8 cellular contexts compared by ENCODE assay signal in the genomic region with DNA sequence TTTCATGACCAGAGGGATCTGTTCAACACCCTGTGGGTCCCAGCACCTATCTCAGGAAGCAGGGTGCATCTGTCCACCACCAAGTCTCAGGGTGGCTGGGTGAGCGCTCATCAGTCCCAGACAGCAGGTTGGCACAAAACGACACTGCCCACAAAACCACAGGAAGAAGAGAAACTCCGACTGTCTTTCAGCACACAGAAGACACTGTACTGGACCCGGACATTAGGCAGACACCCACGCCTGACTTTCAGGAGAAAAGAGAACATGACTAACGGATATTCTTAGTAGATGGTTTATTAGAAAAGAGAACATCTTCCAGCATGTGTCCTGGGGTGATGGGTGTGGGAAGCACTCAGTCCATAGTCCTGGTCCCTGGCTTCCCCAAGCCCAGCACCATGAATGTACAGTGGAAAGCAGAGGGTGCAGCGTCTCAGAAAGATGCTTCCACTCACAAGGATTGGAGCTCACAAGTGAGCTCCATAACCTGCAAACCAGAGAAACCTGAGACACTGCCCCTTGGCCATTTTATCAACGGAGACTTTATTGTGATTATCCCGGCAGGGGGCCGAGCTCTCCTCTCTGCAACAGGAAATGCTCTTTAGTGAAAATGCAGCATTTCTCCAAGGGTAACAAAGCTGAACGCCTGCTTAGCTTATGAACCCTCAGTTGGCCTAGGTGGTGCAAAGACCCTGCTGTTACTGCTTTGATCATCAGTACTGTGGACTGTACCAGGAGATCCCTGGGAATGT. TPM values are rescaled to one million over a fixed set of nuclear protein-coding genes. Genes with fewer than 3 reads are reported as not detected.
DNase-seq lines count a peak whose midpoint lies in the region; ATAC-seq and TF ChIP-seq lines count a peak whose summit lies in the region.

No MANE protein-coding gene starts in this region.

- peak overlapping the region; percentile 33 to 57 for H3K4me3 ChIP-seq in neutrophil (ENCODE audit: low read depth in 1 of 2, low read length in 1 of 2)

- no peaks in the 10 kb centered on the region for H3K9me3 ChIP-seq in neutrophil

- ATAC-seq in GM18505 (IDR thresholded peaks at IDR 0.05; ENCODE audit: unreplicated experiment), result peak; percentile 42
- peak; percentile 36 for ATAC-seq in HG02852 (IDR thresholded peaks at IDR 0.05; ENCODE audit: unreplicated experiment)
- ATAC-seq in HG03520 (IDR thresholded peaks at IDR 0.05; ENCODE audit: unreplicated experiment), result no peak

- H3K27ac ChIP-seq in neutrophil, result peak overlapping the region; percentile 97

- peaks cover 5% of the 10 kb centered on the region for H3K36me3 Mint-ChIP-seq in activated naive CD8-positive, alpha-beta T cell treated with anti-CD3 and anti-CD28 coated beads for 36 hours

- peaks cover 70% of the 10 kb centered on the region for H3K4me1 Mint-ChIP-seq in activated naive CD8-positive, alpha-beta T cell treated with anti-CD3 and anti-CD28 coated beads for 36 hours

- H3K27me3 Mint-ChIP-seq in activated naive CD8-positive, alpha-beta T cell treated with anti-CD3 and anti-CD28 coated beads for 36 hours, result no peaks in the 10 kb centered on the region

- no peaks in the 10 kb centered on the region for H3K9me3 Mint-ChIP-seq in activated naive CD8-positive, alpha-beta T cell treated with anti-CD3 and anti-CD28 coated beads for 36 hours

- H3K36me3 ChIP-seq in neutrophil, result no peaks in the 10 kb centered on the region

- TF ChIP-seq POLR2A in GM18505 (IDR thresholded peaks at IDR 0.05; ENCODE audit: borderline replicate concordance, extremely low read depth, insufficient read depth, insufficient read length), result no peak

- no peaks in the 10 kb centered on the region for H3K27me3 ChIP-seq in neutrophil

- H3K4me1 ChIP-seq in neutrophil (ENCODE audit: control insufficient read depth in 1 of 2, insufficient read depth in 1 of 2, low read depth in 1 of 2, low read length in 1 of 2), result peaks cover 89 to 99% of the 10 kb centered on the region in 2 experiments

- DNase-seq in SK-MEL-5 (ENCODE audit: low read depth, low spot score) (peak; percentile 75), dermis blood vessel endothelial cell (no peak), NCI-H2081 (lab: John Stamatoyannopoulos, UW) (no peak)
- DNase-seq in activated naive CD8-positive, alpha-beta T cell treated with anti-CD3 and anti-CD28 coated beads for 36 hours, result peak; percentile 67

- no peak overlapping the region for H3K27ac Mint-ChIP-seq in activated naive CD8-positive, alpha-beta T cell treated with anti-CD3 and anti-CD28 coated beads for 36 hours

- peak overlapping the region; percentile 69 for H3K4me3 Mint-ChIP-seq in activated naive CD8-positive, alpha-beta T cell treated with anti-CD3 and anti-CD28 coated beads for 36 hours

- in situ Hi-C loops in SK-MEL-5 (cut with HindIII; ENCODE audit: low pct_unique_long_range_greater_than_20kb, low sequenced_read_pairs), result no loop called here

- TF ChIP-seq CTCF in neutrophil (IDR thresholded peaks at IDR 0.05), result no peak

RNA-seq across cellular contexts. Expression of gene LCP2, which starts 35.8 kb away (rescaled TPM):
- 0.26 and 0.51 TPM in 2 replicates for total RNA-seq in SK-MEL-5 (2014; rRNA removed; shearing (Covaris generic))
- 0.06 and 0.14 TPM in 2 replicates for polyA plus RNA-seq in SK-MEL-5 (2015; cell fraction: cytosol; rRNA removed)
- polyA plus RNA-seq in SK-MEL-5 (2015; cell fraction: nucleus; rRNA removed), result not detected in 2 replicates
- total RNA-seq in activated naive CD8-positive, alpha-beta T cell treated with anti-CD3 and anti-CD28 coated beads for 36 hours, result 100 to 1,000 TPM; 192 to 199 TPM
- total RNA-seq in dermis blood vessel endothelial cell, result 2.4 TPM in 1 of 2 replicates, not detected in the other

RNA-seq across cellular contexts. Expression of gene KCNMB1, which starts 55.8 kb away (rescaled TPM):
- not detected in 2 replicates for total RNA-seq in SK-MEL-5 (2014; rRNA removed; shearing (Covaris generic))
- polyA plus RNA-seq in SK-MEL-5 (2015; cell fraction: cytosol; rRNA removed), result not detected in 2 replicates
- not detected in 2 replicates for polyA plus RNA-seq in SK-MEL-5 (2015; cell fraction: nucleus; rRNA removed)
- not detected for total RNA-seq in activated naive CD8-positive, alpha-beta T cell treated with anti-CD3 and anti-CD28 coated beads for 36 hours
- not detected in 2 replicates for total RNA-seq in dermis blood vessel endothelial cell

Comparison
In these comparisons a context has a peak if more than half of its experiments do, and no peak if none do; other contexts are left out.
1. DNase-seq: peak in SK-MEL-5 (single experiment) and activated naive CD8-positive, alpha-beta T cell treated with anti-CD3 and anti-CD28 coated beads for 36 hours (single experiment); none in dermis blood vessel endothelial cell (single experiment) and NCI-H2081 (0 of 2).
2. RNA of gene LCP2, which starts 35.8 kb away (total RNA-seq): 192 to 199 TPM in activated naive CD8-positive, alpha-beta T cell treated with anti-CD3 and anti-CD28 coated beads for 36 hours; 2.4 TPM in dermis blood vessel endothelial cell and 0.26 to 0.51 TPM in SK-MEL-5; every median in the first group is over 10 times any median in the second.